Comparison of ENCODE assay signal across 1 cellular context in the genomic region with DNA sequence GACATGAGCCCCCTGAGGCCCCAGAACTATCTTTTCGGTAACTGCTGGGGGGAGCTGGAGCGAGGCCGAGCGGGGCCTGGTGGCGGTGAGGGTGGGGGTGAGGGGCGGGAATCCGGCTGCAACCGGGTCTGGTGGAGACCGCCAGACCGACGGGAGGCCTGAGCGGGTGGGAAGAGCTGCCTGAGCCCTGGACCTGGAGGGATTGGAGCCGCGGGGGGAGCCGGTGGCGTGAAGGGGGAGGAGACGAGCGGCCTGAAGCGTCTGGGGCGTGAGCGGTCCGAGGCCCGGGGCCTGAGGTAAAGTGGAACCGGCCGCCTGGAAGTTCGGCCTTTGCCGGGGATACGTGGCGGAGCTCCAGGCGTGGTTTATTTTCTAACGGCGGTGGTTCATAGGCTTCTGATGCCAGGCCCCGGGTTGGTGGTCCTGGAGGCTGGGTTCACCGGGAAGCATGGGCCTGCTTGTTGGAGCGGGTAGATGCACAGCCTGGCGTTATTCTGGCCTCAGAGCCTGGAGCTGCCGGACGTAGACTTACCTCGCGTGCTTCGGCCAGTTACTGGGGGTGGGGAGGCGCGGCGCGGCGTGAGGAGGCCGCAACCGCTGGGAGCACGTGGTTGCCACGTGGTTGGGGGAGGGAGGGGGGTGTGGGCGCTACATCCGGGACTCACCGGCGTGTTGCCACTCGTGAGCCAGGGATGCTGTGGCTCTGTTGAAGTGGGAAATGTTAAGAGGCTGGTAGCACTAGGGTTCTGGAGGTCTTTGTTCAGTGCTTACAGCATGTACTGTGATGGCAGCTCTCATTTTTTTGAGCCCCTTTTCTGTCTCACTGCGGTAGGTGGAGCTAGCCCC.
TF ChIP-seq lines count a peak whose summit lies in the region.

No MANE protein-coding gene starts in this region.

TF ChIP-seq in HepG2, 621 proteins besides CTCF, POLR2A, EP300 and RAD21 (continued from another document):
- TF ChIP-seq ZNF496 (CRISPR knock-in tag; IDR thresholded peaks at IDR 0.05; ENCODE audit: insufficient replicate concordance) (no peak), ZNF75D (CRISPR knock-in tag; IDR thresholded peaks at IDR 0.05; ENCODE audit: borderline replicate concordance) (no peak), ZFP36L1 (CRISPR knock-in tag; IDR thresholded peaks at IDR 0.05) (peak; percentile 97), GTF2F1 (IDR thresholded peaks at IDR 0.05; ENCODE audit: low read length) (no peak), SNAI1 (CRISPR knock-in tag; IDR thresholded peaks at IDR 0.05; ENCODE audit: borderline replicate concordance) (peak; percentile 76; the same call in 1 of the 2 replicates), FOXK1 (CRISPR knock-in tag; IDR thresholded peaks at IDR 0.05; ENCODE audit: borderline replicate concordance, low read depth) (peak; percentile 57; the same call in 1 of the 2 replicates), NFKBIZ (CRISPR knock-in tag; IDR thresholded peaks at IDR 0.05) (no peak), YY1 (IDR thresholded peaks at IDR 0.05; ENCODE audit: insufficient read depth, insufficient replicate concordance, low read depth, low read length) (no peak), NFIB (CRISPR knock-in tag; IDR thresholded peaks at IDR 0.05; ENCODE audit: borderline replicate concordance) (no peak), MYNN (CRISPR knock-in tag; IDR thresholded peaks at IDR 0.05; ENCODE audit: low read depth) (no peak), KLF13 (CRISPR knock-in tag; IDR thresholded peaks at IDR 0.05) (peak; percentile 46; the same call in 1 of the 2 replicates), GZF1 (CRISPR knock-in tag; IDR thresholded peaks at IDR 0.05) (peak; percentile 82; the same call in 1 of the 2 replicates), KDM5A (IDR thresholded peaks at IDR 0.05; ENCODE audit: borderline replicate concordance, low read length) (no peak), ZNF891 (CRISPR knock-in tag; IDR thresholded peaks at IDR 0.05) (peak; percentile 64; the same call in 1 of the 2 replicates), SP4 (CRISPR knock-in tag; IDR thresholded peaks at IDR 0.05) (no peak; the same call in 1 of the 2 replicates), ZSCAN25 (CRISPR knock-in tag; IDR thresholded peaks at IDR 0.05) (no peak), ZNF326 (CRISPR knock-in tag; IDR thresholded peaks at IDR 0.05; ENCODE audit: borderline replicate concordance) (no peak)
- TF ChIP-seq, protein P1, sequence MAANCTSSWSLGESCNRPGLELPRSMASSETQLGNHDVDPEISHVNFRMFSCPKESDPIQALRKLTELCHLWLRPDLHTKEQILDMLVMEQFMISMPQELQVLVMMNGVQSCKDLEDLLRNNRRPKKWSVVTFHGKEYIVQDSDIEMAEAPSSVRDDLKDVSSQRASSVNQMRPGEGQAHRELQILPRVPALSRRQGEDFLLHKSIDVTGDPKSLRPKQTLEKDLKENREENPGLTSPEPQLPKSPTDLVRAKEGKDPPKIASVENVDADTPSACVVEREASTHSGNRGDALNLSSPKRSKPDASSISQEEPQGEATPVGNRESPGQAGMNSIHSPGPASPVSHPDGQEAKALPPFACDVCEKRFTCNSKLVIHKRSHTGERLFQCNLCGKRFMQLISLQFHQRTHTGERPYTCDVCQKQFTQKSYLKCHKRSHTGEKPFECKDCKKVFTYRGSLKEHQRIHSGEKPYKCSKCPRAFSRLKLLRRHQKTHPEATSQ (CRISPR knock-in tag; IDR thresholded peaks at IDR 0.05; ENCODE audit: borderline replicate concordance): no peak
- TF ChIP-seq, protein P2, sequence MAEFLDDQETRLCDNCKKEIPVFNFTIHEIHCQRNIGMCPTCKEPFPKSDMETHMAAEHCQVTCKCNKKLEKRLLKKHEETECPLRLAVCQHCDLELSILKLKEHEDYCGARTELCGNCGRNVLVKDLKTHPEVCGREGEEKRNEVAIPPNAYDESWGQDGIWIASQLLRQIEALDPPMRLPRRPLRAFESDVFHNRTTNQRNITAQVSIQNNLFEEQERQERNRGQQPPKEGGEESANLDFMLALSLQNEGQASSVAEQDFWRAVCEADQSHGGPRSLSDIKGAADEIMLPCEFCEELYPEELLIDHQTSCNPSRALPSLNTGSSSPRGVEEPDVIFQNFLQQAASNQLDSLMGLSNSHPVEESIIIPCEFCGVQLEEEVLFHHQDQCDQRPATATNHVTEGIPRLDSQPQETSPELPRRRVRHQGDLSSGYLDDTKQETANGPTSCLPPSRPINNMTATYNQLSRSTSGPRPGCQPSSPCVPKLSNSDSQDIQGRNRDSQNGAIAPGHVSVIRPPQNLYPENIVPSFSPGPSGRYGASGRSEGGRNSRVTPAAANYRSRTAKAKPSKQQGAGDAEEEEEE (CRISPR knock-in tag; IDR thresholded peaks at IDR 0.05; ENCODE audit: borderline replicate concordance): no peak
- TF ChIP-seq, protein P3, sequence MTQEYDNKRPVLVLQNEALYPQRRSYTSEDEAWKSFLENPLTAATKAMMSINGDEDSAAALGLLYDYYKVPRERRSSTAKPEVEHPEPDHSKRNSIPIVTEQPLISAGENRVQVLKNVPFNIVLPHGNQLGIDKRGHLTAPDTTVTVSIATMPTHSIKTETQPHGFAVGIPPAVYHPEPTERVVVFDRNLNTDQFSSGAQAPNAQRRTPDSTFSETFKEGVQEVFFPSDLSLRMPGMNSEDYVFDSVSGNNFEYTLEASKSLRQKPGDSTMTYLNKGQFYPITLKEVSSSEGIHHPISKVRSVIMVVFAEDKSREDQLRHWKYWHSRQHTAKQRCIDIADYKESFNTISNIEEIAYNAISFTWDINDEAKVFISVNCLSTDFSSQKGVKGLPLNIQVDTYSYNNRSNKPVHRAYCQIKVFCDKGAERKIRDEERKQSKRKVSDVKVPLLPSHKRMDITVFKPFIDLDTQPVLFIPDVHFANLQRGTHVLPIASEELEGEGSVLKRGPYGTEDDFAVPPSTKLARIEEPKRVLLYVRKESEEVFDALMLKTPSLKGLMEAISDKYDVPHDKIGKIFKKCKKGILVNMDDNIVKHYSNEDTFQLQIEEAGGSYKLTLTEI (CRISPR knock-in tag; conservative IDR thresholded peaks at IDR 0.05): no peak
- TF ChIP-seq, protein P4, sequence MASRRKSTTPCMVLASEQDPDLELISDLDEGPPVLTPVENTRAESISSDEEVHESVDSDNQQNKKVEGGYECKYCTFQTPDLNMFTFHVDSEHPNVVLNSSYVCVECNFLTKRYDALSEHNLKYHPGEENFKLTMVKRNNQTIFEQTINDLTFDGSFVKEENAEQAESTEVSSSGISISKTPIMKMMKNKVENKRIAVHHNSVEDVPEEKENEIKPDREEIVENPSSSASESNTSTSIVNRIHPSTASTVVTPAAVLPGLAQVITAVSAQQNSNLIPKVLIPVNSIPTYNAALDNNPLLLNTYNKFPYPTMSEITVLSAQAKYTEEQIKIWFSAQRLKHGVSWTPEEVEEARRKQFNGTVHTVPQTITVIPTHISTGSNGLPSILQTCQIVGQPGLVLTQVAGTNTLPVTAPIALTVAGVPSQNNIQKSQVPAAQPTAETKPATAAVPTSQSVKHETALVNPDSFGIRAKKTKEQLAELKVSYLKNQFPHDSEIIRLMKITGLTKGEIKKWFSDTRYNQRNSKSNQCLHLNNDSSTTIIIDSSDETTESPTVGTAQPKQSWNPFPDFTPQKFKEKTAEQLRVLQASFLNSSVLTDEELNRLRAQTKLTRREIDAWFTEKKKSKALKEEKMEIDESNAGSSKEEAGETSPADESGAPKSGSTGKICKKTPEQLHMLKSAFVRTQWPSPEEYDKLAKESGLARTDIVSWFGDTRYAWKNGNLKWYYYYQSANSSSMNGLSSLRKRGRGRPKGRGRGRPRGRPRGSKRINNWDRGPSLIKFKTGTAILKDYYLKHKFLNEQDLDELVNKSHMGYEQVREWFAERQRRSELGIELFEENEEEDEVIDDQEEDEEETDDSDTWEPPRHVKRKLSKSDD (CRISPR knock-in tag; IDR thresholded peaks at IDR 0.05; ENCODE audit: low read depth): peak; percentile 83
- TF ChIP-seq, protein P5, sequence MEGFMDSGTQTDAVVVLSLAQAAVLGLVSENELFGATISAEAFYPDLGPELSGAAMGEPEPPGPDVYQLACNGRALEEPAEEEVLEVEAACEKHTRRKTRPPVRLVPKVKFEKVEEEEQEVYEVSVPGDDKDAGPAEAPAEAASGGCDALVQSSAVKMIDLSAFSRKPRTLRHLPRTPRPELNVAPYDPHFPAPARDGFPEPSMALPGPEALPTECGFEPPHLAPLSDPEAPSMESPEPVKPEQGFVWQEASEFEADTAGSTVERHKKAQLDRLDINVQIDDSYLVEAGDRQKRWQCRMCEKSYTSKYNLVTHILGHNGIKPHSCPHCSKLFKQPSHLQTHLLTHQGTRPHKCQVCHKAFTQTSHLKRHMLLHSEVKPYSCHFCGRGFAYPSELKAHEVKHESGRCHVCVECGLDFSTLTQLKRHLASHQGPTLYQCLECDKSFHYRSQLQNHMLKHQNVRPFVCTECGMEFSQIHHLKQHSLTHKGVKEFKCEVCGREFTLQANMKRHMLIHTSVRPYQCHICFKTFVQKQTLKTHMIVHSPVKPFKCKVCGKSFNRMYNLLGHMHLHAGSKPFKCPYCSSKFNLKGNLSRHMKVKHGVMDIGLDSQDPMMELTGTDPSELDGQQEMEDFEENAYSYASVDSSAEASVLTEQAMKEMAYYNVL (CRISPR knock-in tag; IDR thresholded peaks at IDR 0.05; ENCODE audit: borderline replicate concordance): no peak
- TF ChIP-seq, protein P6, sequence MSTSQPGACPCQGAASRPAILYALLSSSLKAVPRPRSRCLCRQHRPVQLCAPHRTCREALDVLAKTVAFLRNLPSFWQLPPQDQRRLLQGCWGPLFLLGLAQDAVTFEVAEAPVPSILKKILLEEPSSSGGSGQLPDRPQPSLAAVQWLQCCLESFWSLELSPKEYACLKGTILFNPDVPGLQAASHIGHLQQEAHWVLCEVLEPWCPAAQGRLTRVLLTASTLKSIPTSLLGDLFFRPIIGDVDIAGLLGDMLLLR (CRISPR knock-in tag; IDR thresholded peaks at IDR 0.05): peak; percentile 88; the same call in 1 of the 2 replicates
- TF ChIP-seq, protein P7, sequence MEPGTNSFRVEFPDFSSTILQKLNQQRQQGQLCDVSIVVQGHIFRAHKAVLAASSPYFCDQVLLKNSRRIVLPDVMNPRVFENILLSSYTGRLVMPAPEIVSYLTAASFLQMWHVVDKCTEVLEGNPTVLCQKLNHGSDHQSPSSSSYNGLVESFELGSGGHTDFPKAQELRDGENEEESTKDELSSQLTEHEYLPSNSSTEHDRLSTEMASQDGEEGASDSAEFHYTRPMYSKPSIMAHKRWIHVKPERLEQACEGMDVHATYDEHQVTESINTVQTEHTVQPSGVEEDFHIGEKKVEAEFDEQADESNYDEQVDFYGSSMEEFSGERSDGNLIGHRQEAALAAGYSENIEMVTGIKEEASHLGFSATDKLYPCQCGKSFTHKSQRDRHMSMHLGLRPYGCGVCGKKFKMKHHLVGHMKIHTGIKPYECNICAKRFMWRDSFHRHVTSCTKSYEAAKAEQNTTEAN (CRISPR knock-in tag; conservative IDR thresholded peaks at IDR 0.05): peak; percentile 41
